8 cellular contexts compared by ENCODE assay signal in genomic region chrX:134373736-134374135, GRCh38. TPM values are rescaled to one million over a fixed set of nuclear protein-coding genes. Genes with fewer than 3 reads are reported as not detected.
A peak's percentile ranks its signal among the peaks of the same experiment; 100 is the strongest.
DNase-seq lines count a peak whose midpoint lies in the region; ATAC-seq and TF ChIP-seq lines count a peak whose summit lies in the region.

No MANE protein-coding gene starts in this region.

- CTCF ChIA-PET in SK-N-SH (lab: Yijun Ruan, JAX), result no interaction called here

- peak overlapping the region; percentile 90 for H2AFZ ChIP-seq in SK-N-SH (ENCODE audit: low read depth)

- no peak for ATAC-seq in HG03045 (IDR thresholded peaks at IDR 0.05; ENCODE audit: unreplicated experiment)

- H3K4me3 ChIP-seq in HAP-1 (peak overlapping the region; percentile 89), SK-N-SH (ENCODE audit: low read depth in 2 of 2, low read length in 1 of 2) (peak overlapping the region; percentile 98 to 100), fibroblast of the aortic adventitia (ENCODE audit: low read depth, low read length) (peak overlapping the region; percentile 73), skeletal muscle cell (ENCODE audit: low read depth, low read length) (peak overlapping the region; percentile 79)

- H3F3A ChIP-seq in SK-N-SH (replicated peaks; ENCODE audit: insufficient read depth), result peaks cover 18% of the 10 kb centered on the region

- TF ChIP-seq CTCF in SK-N-SH (IDR thresholded peaks at IDR 0.05) (no peak), fibroblast of the aortic adventitia (IDR thresholded peaks at IDR 0.05; ENCODE audit: insufficient read depth, low read length) (no peak)

- peak overlapping the region; percentile 94 for H3K9ac ChIP-seq in SK-N-SH

- peaks cover 28% of the 10 kb centered on the region for H3K4me1 ChIP-seq in HAP-1
- H3K4me1 ChIP-seq in SK-N-SH (ENCODE audit: control insufficient read depth in 1 of 2, insufficient read depth in 2 of 2, low read depth in 1 of 2, low read length in 1 of 2), result peaks cover 0 to 3% of the 10 kb centered on the region in 2 experiments; a peak in 2 of 4 replicates

- 2% methylated on average over 8 of the region's 8 CpGs for WGBS in SK-N-SH (ENCODE audit: low lambda C conversion rate)

- in situ Hi-C loops in HAP-1 (cut with MboI; ENCODE audit: low sequenced_read_pairs), result no loop called here

- H3K27me3 ChIP-seq in HAP-1 (ENCODE audit: low read depth) (no peaks in the 10 kb centered on the region), SK-N-SH (ENCODE audit: insufficient read depth) (no peaks in the 10 kb centered on the region)

- no peak for DNase-seq in HAP-1 (ENCODE audit: low spot score in 2 of 2)
- no peak for DNase-seq in SK-N-SH
- no peak for DNase-seq in fibroblast of the aortic adventitia (ENCODE audit: low read depth)
- no peak for DNase-seq in skeletal muscle cell (ENCODE audit: low read depth)
- DNase-seq in stimulated activated CD8-positive, alpha-beta memory T cell treated with anti-CD3 and anti-CD28 coated beads, Interleukin-4, amount 100 ng/mL, for 48 hours, result no peak
- DNase-seq in epidermal melanocyte (ENCODE audit: insufficient read length, low spot score), result no peak
- no peak for DNase-seq in NCI-H1436 (lab: John Stamatoyannopoulos, UW)

- TF ChIP-seq EP300 in SK-N-SH (IDR thresholded peaks at IDR 0.05; ENCODE audit: borderline replicate concordance in 1 of 2, low read depth in 1 of 2, low read length in 1 of 2), result no peak

- H4K20me1 ChIP-seq in SK-N-SH (ENCODE audit: insufficient read depth), result peaks cover 24% of the 10 kb centered on the region

- H3K79me2 ChIP-seq in SK-N-SH (ENCODE audit: insufficient read depth), result peaks cover 56% of the 10 kb centered on the region

- peak overlapping the region; percentile 90 for H3K4me2 ChIP-seq in SK-N-SH

- POLR2A ChIA-PET in SK-N-SH (lab: Yijun Ruan, JAX), result no interaction called here

- TF ChIP-seq RAD21 in SK-N-SH (IDR thresholded peaks at IDR 0.05; ENCODE audit: low read length), result no peak

- H3K27ac ChIP-seq in SK-N-SH (ENCODE audit: low read depth in 2 of 2, low read length in 1 of 2), result peak overlapping the region; percentile 91 to 92

- H3K9me2 ChIP-seq in SK-N-SH, result no peaks in the 10 kb centered on the region

- H3K9me3 ChIP-seq in HAP-1 (no peaks in the 10 kb centered on the region), SK-N-SH (no peaks in the 10 kb centered on the region)

- peaks cover 6% of the 10 kb centered on the region for H3K36me3 ChIP-seq in HAP-1 (replicated peaks)
- H3K36me3 ChIP-seq in SK-N-SH (replicated peaks in 1 of 2; ENCODE audit: control insufficient read depth in 1 of 2, insufficient read depth in 2 of 2, low read length in 1 of 2), result peaks cover 8 to 10% of the 10 kb centered on the region in 2 experiments

TF ChIP-seq in SK-N-SH, 30 proteins besides CTCF, POLR2A, EP300 and RAD21:
- TF ChIP-seq EZH2phosphoT487 (IDR thresholded peaks at IDR 0.05; ENCODE audit: borderline replicate concordance, low read depth) (no peak), SMC3 (IDR thresholded peaks at IDR 0.05; ENCODE audit: low read depth, low read length) (no peak), JUND (IDR thresholded peaks at IDR 0.05) (no peak), FOXM1 (IDR thresholded peaks at IDR 0.05; ENCODE audit: low read depth) (no peak), FOXJ3 (CRISPR knock-in tag; IDR thresholded peaks at IDR 0.05) (no peak), MEF2A (IDR thresholded peaks at IDR 0.05; ENCODE audit: borderline replicate concordance, low read depth) (no peak), YY1 (IDR thresholded peaks at IDR 0.05; ENCODE audit: low read depth) (no peak), ELF1 (IDR thresholded peaks at IDR 0.05) (no peak), IRF3 (IDR thresholded peaks at IDR 0.05; ENCODE audit: low read depth, low read length) (no peak), TAF1 (IDR thresholded peaks at IDR 0.05; ENCODE audit: borderline replicate concordance, low read depth, low read length) (no peak), NRF1 (IDR thresholded peaks at IDR 0.05; ENCODE audit: low read depth, low read length) (no peak), PBX3 (IDR thresholded peaks at IDR 0.05) (no peak)

RNA-seq across cellular contexts. Expression of gene PHF6, which starts 0.6 kb away (rescaled TPM):
- polyA plus RNA-seq in SK-N-SH (2012; rRNA removed), result 5.5 and 7.5 TPM in 2 replicates
- polyA plus RNA-seq in SK-N-SH (2012; cell fraction: cytosol; rRNA removed), result 10.9 and 12.3 TPM in 2 replicates
- polyA plus RNA-seq in SK-N-SH (2012; cell fraction: nucleus; rRNA removed), result 2.7 and 8.1 TPM in 2 replicates
- total RNA-seq in fibroblast of the aortic adventitia (ENCODE audit: low replicate concordance), result 16.9 and 31.9 TPM in 2 replicates
